15 cellular contexts compared by ENCODE assay signal in the genomic region with DNA sequence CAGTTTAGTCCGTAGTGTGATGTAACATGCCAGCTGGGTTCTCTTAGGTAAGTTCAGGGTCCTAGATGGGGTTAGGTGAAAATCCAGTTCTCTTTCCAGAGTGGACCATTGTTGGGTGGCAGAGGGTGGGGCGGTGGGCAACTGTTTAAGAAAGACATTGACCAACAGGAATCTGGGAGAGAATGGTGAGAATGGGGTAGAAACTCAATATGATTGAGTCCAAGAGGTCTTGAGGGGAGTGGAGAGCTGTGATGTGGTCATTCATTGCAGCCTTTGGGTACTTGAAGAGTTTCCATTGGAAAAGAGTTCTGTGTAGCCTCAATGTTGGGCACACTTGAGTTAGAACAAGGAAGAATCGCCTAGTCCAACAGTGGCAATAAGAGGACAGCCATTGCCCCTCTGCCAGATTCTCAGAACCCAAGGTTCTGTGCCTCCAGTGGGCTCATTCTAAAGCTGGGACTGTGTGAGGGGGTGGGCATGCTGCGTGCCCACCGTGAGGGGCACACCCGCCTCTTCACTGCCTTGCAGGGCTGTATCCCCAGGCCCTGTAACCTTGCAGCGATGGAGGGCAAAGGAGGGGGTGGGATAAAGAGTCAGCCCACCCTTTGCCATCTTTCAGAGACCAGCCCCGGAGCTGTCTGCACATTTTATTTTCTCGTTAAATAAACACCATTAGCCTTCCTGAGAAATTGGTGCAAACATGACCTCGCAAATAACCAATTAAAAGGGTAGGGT.
DNase-seq lines count a peak whose midpoint lies in the region; TF ChIP-seq lines count a peak whose summit lies in the region.
"Had no signal": no experiment of that assay in that cellular context is flagged by ENCODE, and none has a peak within 500 bp of the region (broad histone marks: within the 10 kb centered on the region; RNA-seq: fewer than 3 reads in every experiment).

No MANE protein-coding gene starts in this region.

- no peak for TF ChIP-seq POLR2A in erythroblast (IDR thresholded peaks at IDR 0.05; ENCODE audit: low read length)

- no peak for TF ChIP-seq CTCF in OCI-LY1 (IDR thresholded peaks at IDR 0.05; ENCODE audit: low read length)

- H3K4ac ChIP-seq in neuronal stem cell (ENCODE audit: low read length) = no peak overlapping the region

- H2BK12ac ChIP-seq in neuronal stem cell (ENCODE audit: low read length) = peak overlapping the region; percentile 53

- WGBS in neuronal stem cell (ENCODE audit: extremely low coverage in 2 of 2, insufficient read length in 2 of 2, insufficient replicate concordance in 1 of 2), 2 donors = no CpG with 5 or more reads among the region's 10 CpGs

- H3K4me3 ChIP-seq in OCI-LY1 (ENCODE audit: low read depth, low read length, poor library complexity, severe bottlenecking) (no peak overlapping the region), neuronal stem cell (ENCODE audit: low read length in 2 of 2) (no peak overlapping the region)
- H3K4me3 ChIP-seq: left lung, Peyer's patch, upper lobe of right lung had no signal

- peak overlapping the region; percentile 53 for H3K4me3 Mint-ChIP-seq in activated CD4-positive, alpha-beta T cell treated with anti-CD3 and anti-CD28 coated beads, Interleukin-2, amount 10 ng/mL, durations not matched to agents 24 days and 14 days

- peak overlapping the region; percentile 49 for H2AK5ac ChIP-seq in neuronal stem cell (ENCODE audit: low read depth, low read length)

- H4K91ac ChIP-seq in neuronal stem cell (ENCODE audit: low read depth, low read length, poor library complexity) = no peak overlapping the region

- peaks cover 20% of the 10 kb centered on the region for H3K4me1 Mint-ChIP-seq in activated CD4-positive, alpha-beta T cell treated with anti-CD3 and anti-CD28 coated beads, Interleukin-2, amount 10 ng/mL, durations not matched to agents 24 days and 14 days

- peak overlapping the region; percentile 6 for H3K18ac ChIP-seq in neuronal stem cell (ENCODE audit: low read length)

- H3K27me3 ChIP-seq in OCI-LY1 (ENCODE audit: insufficient read depth, low read length) (no peaks in the 10 kb centered on the region), neuronal stem cell (ENCODE audit: control insufficient read depth in 3 of 3, insufficient read depth in 3 of 3, low read depth in 1 of 3, low read length in 3 of 3) (no peaks in the 10 kb centered on the region)
- H3K27me3 ChIP-seq: left lung, Peyer's patch, upper lobe of right lung had no signal

- H3K4me1 ChIP-seq in OCI-LY1 (ENCODE audit: insufficient read depth, low read length, severe bottlenecking) (peaks cover 82% of the 10 kb centered on the region), neuronal stem cell (ENCODE audit: control insufficient read depth in 2 of 2, insufficient read depth in 1 of 2, low read depth in 1 of 2, low read length in 2 of 2) (peaks cover 44 to 48% of the 10 kb centered on the region in 2 donors)
- H3K4me1 ChIP-seq: upper lobe of right lung had no signal

- DNase-seq in activated CD4-positive, alpha-beta T cell treated with anti-CD3 and anti-CD28 coated beads, Interleukin-2, amount 10 ng/mL, durations not matched to agents 24 days and 14 days = no peak
- no peak for DNase-seq in activated CD4-positive, alpha-beta T cell treated with anti-CD3 and anti-CD28 coated beads, Interleukin-2, amount 50 U/mL, for 1 hour
- DNase-seq in neuronal stem cell (ENCODE audit: low spot score) = no peak
- no peak for DNase-seq in iPS-NIHi7 (ENCODE audit: extremely low spot score)
- DNase-seq in KG1 (lab: John Stamatoyannopoulos, UW) = no peak
- no peak for DNase-seq in erythroblast (lab: John Stamatoyannopoulos, UW)
- DNase-seq: ACHN; activated CD8-positive, alpha-beta memory T cell treated with anti-CD3 and anti-CD28 coated beads, Interleukin-2, amount 50 U/mL, for 48 hours; left lung; NCI-H1092 treated with DMSO at 0.1 percent for 48 hours; NCI-H446 treated with DMSO at 0.1 percent for 48 hours; Peyer's patch; upper lobe of right lung had no signal

- no peaks in the 10 kb centered on the region for H3F3A ChIP-seq in OCI-LY1 (ENCODE audit: insufficient read depth, low read length)

- no peaks in the 10 kb centered on the region for H3K9me2 ChIP-seq in OCI-LY1 (ENCODE audit: low read depth, low read length)

- H3K9ac ChIP-seq in OCI-LY1 (ENCODE audit: low read length) (no peak overlapping the region; the same call in 1 of the 2 replicates), neuronal stem cell (ENCODE audit: low read depth, low read length, poor library complexity) (no peak overlapping the region)

- no peak overlapping the region for H2AFZ ChIP-seq in OCI-LY1 (ENCODE audit: low read length)
- no peak overlapping the region for H2AFZ ChIP-seq in neuronal stem cell (ENCODE audit: low read length)

- H3K27ac ChIP-seq in OCI-LY1 (ENCODE audit: low read depth, low read length, poor library complexity, severe bottlenecking) (peak overlapping the region; percentile 99), cingulate gyrus (ENCODE audit: low read depth, low read length) (peak overlapping the region; percentile 88), neuronal stem cell (replicated peaks; ENCODE audit: low read length) (peak overlapping the region; percentile 90)
- H3K27ac ChIP-seq: left lung, upper lobe of right lung had no signal

- peaks cover 12% of the 10 kb centered on the region for H3K79me1 ChIP-seq in neuronal stem cell (ENCODE audit: low read depth, low read length)

- H3K27me3 Mint-ChIP-seq in activated CD4-positive, alpha-beta T cell treated with anti-CD3 and anti-CD28 coated beads, Interleukin-2, amount 10 ng/mL, durations not matched to agents 24 days and 14 days = no peaks in the 10 kb centered on the region

- no peaks in the 10 kb centered on the region for H3K9me3 Mint-ChIP-seq in activated CD4-positive, alpha-beta T cell treated with anti-CD3 and anti-CD28 coated beads, Interleukin-2, amount 10 ng/mL, durations not matched to agents 24 days and 14 days

- no peak overlapping the region for H2BK15ac ChIP-seq in neuronal stem cell (ENCODE audit: low read length)

- no peaks in the 10 kb centered on the region for H3K9me3 ChIP-seq in OCI-LY1 (ENCODE audit: low read length)
- H3K9me3 ChIP-seq in neuronal stem cell (replicated peaks in 1 of 2; ENCODE audit: control insufficient read depth in 2 of 2, insufficient read depth in 1 of 2, low read depth in 1 of 2, low read length in 2 of 2) = no peaks in the 10 kb centered on the region
- H3K9me3 ChIP-seq: left lung, Peyer's patch, upper lobe of right lung had no signal

- H3K23ac ChIP-seq in neuronal stem cell (ENCODE audit: low read depth, low read length, poor library complexity) = no peak overlapping the region

- H3K36me3 ChIP-seq in OCI-LY1 (ENCODE audit: insufficient read depth, low read length) = peaks cover 49% of the 10 kb centered on the region; the same call in 1 of the 2 replicates
- H3K36me3 ChIP-seq in neuronal stem cell (replicated peaks in 1 of 2; ENCODE audit: control insufficient read depth in 2 of 2, insufficient read depth in 2 of 2, low read length in 2 of 2) = peaks cover 4 to 27% of the 10 kb centered on the region in 2 donors
- H3K36me3 ChIP-seq: Peyer's patch, upper lobe of right lung had no signal

- H3K27ac Mint-ChIP-seq in activated CD4-positive, alpha-beta T cell treated with anti-CD3 and anti-CD28 coated beads, Interleukin-2, amount 10 ng/mL, durations not matched to agents 24 days and 14 days = peak overlapping the region; percentile 25

- intact Hi-C loops in activated CD4-positive, alpha-beta T cell treated with anti-CD3 and anti-CD28 coated beads, Interleukin-2, amount 10 ng/mL, durations not matched to agents 24 days and 14 days (cut with micrococcal nuclease) = no loop called here

- no peaks in the 10 kb centered on the region for H4K20me1 ChIP-seq in OCI-LY1 (ENCODE audit: insufficient read depth, low read length)

- H3K4me2 ChIP-seq in OCI-LY1 (ENCODE audit: low read length) (peak overlapping the region; percentile 41; the same call in 1 of the 2 replicates), neuronal stem cell (ENCODE audit: insufficient read depth, low read length, poor library complexity, severe bottlenecking) (no peak overlapping the region)

- H2BK5ac ChIP-seq in neuronal stem cell (ENCODE audit: low read length) = no peak overlapping the region

- H4K8ac ChIP-seq in neuronal stem cell (ENCODE audit: low read depth, low read length) = no peak overlapping the region

- no peak overlapping the region for H2BK120ac ChIP-seq in neuronal stem cell (ENCODE audit: low read depth, low read length)

- H3K79me2 ChIP-seq in OCI-LY1 (ENCODE audit: insufficient read depth, low read length) = no peaks in the 10 kb centered on the region

- peaks cover 11% of the 10 kb centered on the region for H3K36me3 Mint-ChIP-seq in activated CD4-positive, alpha-beta T cell treated with anti-CD3 and anti-CD28 coated beads, Interleukin-2, amount 10 ng/mL, durations not matched to agents 24 days and 14 days (ENCODE audit: low read depth)

- H3K14ac ChIP-seq in neuronal stem cell (ENCODE audit: low read length) = no peak overlapping the region
